In the genomic region with DNA sequence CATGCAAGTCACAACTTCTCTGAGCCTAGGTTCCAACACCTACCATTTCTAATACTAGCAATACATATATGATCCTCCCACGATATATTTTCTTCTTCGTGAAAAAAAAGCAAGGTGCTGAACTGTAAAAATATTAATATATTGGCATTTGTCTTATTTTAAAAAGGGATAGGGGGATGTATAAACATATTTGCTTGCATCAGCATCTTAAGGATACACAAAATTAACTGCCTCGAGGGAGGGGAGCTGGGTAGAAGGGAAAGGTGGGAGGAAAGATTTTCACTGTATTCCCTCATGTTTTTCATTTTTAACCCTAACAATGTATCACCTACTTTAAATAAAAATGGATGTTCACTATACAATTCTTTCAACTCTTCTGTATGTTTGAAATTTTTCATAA, we compare ENCODE assay signal across 11 cellular contexts. TPM values are rescaled to one million over a fixed set of nuclear protein-coding genes. Genes with fewer than 3 reads are reported as not detected.
DNase-seq lines count a peak whose midpoint lies in the region; ATAC-seq, FAIRE-seq and TF ChIP-seq lines count a peak whose summit lies in the region.
"Had no signal": no experiment of that assay in that cellular context is flagged by ENCODE, and none has a peak within 500 bp of the region (broad histone marks: within the 10 kb centered on the region; RNA-seq: fewer than 3 reads in every experiment).

No MANE protein-coding gene starts in this region.

- no peak overlapping the region for H2AFZ ChIP-seq in Loucy (ENCODE audit: low read length)

- TF ChIP-seq CTCF in Loucy (conservative IDR thresholded peaks at IDR 0.05; ENCODE audit: low read length): no peak
- no peak for TF ChIP-seq CTCF in colonic mucosa (IDR thresholded peaks at IDR 0.05)
- TF ChIP-seq CTCF in chondrocyte (IDR thresholded peaks at IDR 0.05): no peak

- no peak for ATAC-seq in natural killer cell treated with Interleukin-12 subunit alpha and Interleukin-12 subunit beta and Interleukin-15 and Interleukin-18, amount 100 ng/mL, for 72 hours

- no peaks in the 10 kb centered on the region for H3K27me3 ChIP-seq in CD8-positive, alpha-beta memory T cell (ENCODE audit: insufficient read depth, low read length, poor library complexity, severe bottlenecking)
- no peaks in the 10 kb centered on the region for H3K27me3 ChIP-seq in Loucy (ENCODE audit: insufficient read depth, low read length, poor library complexity, severe bottlenecking)
- no peaks in the 10 kb centered on the region for H3K27me3 ChIP-seq in colonic mucosa
- H3K27me3 ChIP-seq: uterus had no signal

- peak overlapping the region; percentile 96 for H3K4me2 ChIP-seq in Loucy (ENCODE audit: low read depth, low read length, poor library complexity, severe bottlenecking)

- peaks cover 0 to 29% (median 9%) of the 10 kb centered on the region in 3 donors for H3K36me3 Mint-ChIP-seq in CD8-positive, alpha-beta memory T cell
- no peaks in the 10 kb centered on the region for H3K36me3 Mint-ChIP-seq in natural killer cell treated with Interleukin-12 subunit alpha and Interleukin-12 subunit beta and Interleukin-15 and Interleukin-18, amount 100 ng/mL, for 72 hours
- peaks cover 16% of the 10 kb centered on the region for H3K36me3 Mint-ChIP-seq in chondrocyte (ENCODE audit: low read depth)

- peaks cover 37% of the 10 kb centered on the region for H3K79me2 ChIP-seq in Loucy (ENCODE audit: insufficient read depth, low read length)

- peak overlapping the region in 6 of 8 donors; percentile 24 to 91 (median 75) for H3K27ac Mint-ChIP-seq in CD8-positive, alpha-beta memory T cell
- peak overlapping the region; percentile 57 to 76 for H3K27ac Mint-ChIP-seq in natural killer cell treated with Interleukin-12 subunit alpha and Interleukin-12 subunit beta and Interleukin-15 and Interleukin-18, amount 100 ng/mL, for 72 hours
- no peak overlapping the region for H3K27ac Mint-ChIP-seq in chondrocyte (ENCODE audit: unreplicated experiment)

- H3F3A ChIP-seq in Loucy (ENCODE audit: low read depth): no peaks in the 10 kb centered on the region

- H3K4me1 ChIP-seq in CD8-positive, alpha-beta memory T cell (ENCODE audit: insufficient read depth, low read length): peaks cover 18% of the 10 kb centered on the region
- H3K4me1 ChIP-seq in Loucy (ENCODE audit: insufficient read depth, low read length, poor library complexity, severe bottlenecking): peaks cover 36% of the 10 kb centered on the region
- peaks cover 9% of the 10 kb centered on the region for H3K4me1 ChIP-seq in colonic mucosa
- H3K4me1 ChIP-seq: uterus had no signal

- no peak overlapping the region for H3K27ac ChIP-seq in CD8-positive, alpha-beta memory T cell (ENCODE audit: low read depth, low read length)
- H3K27ac ChIP-seq in colonic mucosa: no peak overlapping the region

- H3K27me3 Mint-ChIP-seq in CD8-positive, alpha-beta memory T cell: no peaks in the 10 kb centered on the region
- H3K27me3 Mint-ChIP-seq in natural killer cell treated with Interleukin-12 subunit alpha and Interleukin-12 subunit beta and Interleukin-15 and Interleukin-18, amount 100 ng/mL, for 72 hours: no peaks in the 10 kb centered on the region
- no peaks in the 10 kb centered on the region for H3K27me3 Mint-ChIP-seq in chondrocyte (ENCODE audit: low read depth)
- H3K27me3 Mint-ChIP-seq: activated T-cell treated with anti-CD3 and anti-CD28 coated beads, Interleukin-2, amount 50 U/mL, for 24 hours had no signal

- DNase-seq in CD8-positive, alpha-beta memory T cell: no peak
- DNase-seq in colonic mucosa (no peak), GM19239 (ENCODE audit: insufficient read length, low spot score) (no peak), foreskin melanocyte (no peak), chondrocyte (ENCODE audit: low spot score) (no peak), H54 (ENCODE audit: insufficient read length, low spot score) (no peak)
- no peak for DNase-seq in natural killer cell treated with Interleukin-12 subunit alpha and Interleukin-12 subunit beta and Interleukin-15 and Interleukin-18, amount 100 ng/mL, for 72 hours (ENCODE audit: low spot score)
- DNase-seq: activated T-cell treated with anti-CD3 and anti-CD28 coated beads, Interleukin-2, amount 50 U/mL, for 24 hours; uterus had no signal

- H3K4me3 Mint-ChIP-seq in CD8-positive, alpha-beta memory T cell: peak overlapping the region in 1 of 7 donors; percentile 89
- peak overlapping the region; percentile 91 for H3K4me3 Mint-ChIP-seq in natural killer cell treated with Interleukin-12 subunit alpha and Interleukin-12 subunit beta and Interleukin-15 and Interleukin-18, amount 100 ng/mL, for 72 hours
- no peak overlapping the region for H3K4me3 Mint-ChIP-seq in chondrocyte (ENCODE audit: unreplicated experiment)

- H3K9me2 ChIP-seq in Loucy (replicated peaks; ENCODE audit: low read depth, low read length): no peaks in the 10 kb centered on the region

- no peaks in the 10 kb centered on the region for H3K9me3 ChIP-seq in CD8-positive, alpha-beta memory T cell (ENCODE audit: low read length)
- H3K9me3 ChIP-seq in Loucy (ENCODE audit: insufficient read depth, low read depth, low read length) (no peaks in the 10 kb centered on the region), colonic mucosa (no peaks in the 10 kb centered on the region)
- H3K9me3 ChIP-seq: uterus had no signal

- TF ChIP-seq POLR2A in H54 (IDR thresholded peaks at IDR 0.05; ENCODE audit: low read depth, low read length): no peak

- H4K20me1 ChIP-seq in Loucy (ENCODE audit: insufficient read depth, low read length, poor library complexity, severe bottlenecking): no peaks in the 10 kb centered on the region

- FAIRE-seq in GM19239 (lab: Jason Lieb, UNC) (no peak), H54 (lab: Jason Lieb, UNC) (no peak)
- FAIRE-seq: colon had no signal

- H3K4me1 Mint-ChIP-seq in CD8-positive, alpha-beta memory T cell: peaks cover 23 to 39% (median 30%) of the 10 kb centered on the region in 3 donors
- peaks cover 7 to 16% of the 10 kb centered on the region in 2 donors for H3K4me1 Mint-ChIP-seq in natural killer cell treated with Interleukin-12 subunit alpha and Interleukin-12 subunit beta and Interleukin-15 and Interleukin-18, amount 100 ng/mL, for 72 hours (ENCODE audit: low read depth in 2 of 2)
- peaks cover 37% of the 10 kb centered on the region for H3K4me1 Mint-ChIP-seq in chondrocyte (ENCODE audit: low read depth)

- no peaks in the 10 kb centered on the region for H3K36me3 ChIP-seq in CD8-positive, alpha-beta memory T cell (ENCODE audit: insufficient read depth, low read length)
- H3K36me3 ChIP-seq in Loucy (ENCODE audit: insufficient read depth, low read length): no peaks in the 10 kb centered on the region
- H3K36me3 ChIP-seq in colonic mucosa: no peaks in the 10 kb centered on the region
- H3K36me3 ChIP-seq: uterus had no signal

- CTCF ChIA-PET in CD8-positive, alpha-beta memory T cell (lab: Charles Lee): interaction anchor here (0.6 to 2.8 kb wide), 5 partner anchors 15 to 139 kb away, joined by 3 to 12 read pairs (median 4); no protein-coding TSS in a partner anchor

- no peak overlapping the region for H3K4me3 ChIP-seq in CD8-positive, alpha-beta memory T cell (ENCODE audit: low read length)
- H3K4me3 ChIP-seq in Loucy (ENCODE audit: low read length, poor library complexity, severe bottlenecking): peak overlapping the region; percentile 93
- H3K4me3 ChIP-seq in colonic mucosa: peak overlapping the region; percentile 92

- intact Hi-C loops in colonic mucosa (cut with DNase I): no loop called here

- POLR2A ChIA-PET in CD8-positive, alpha-beta memory T cell (lab: Charles Lee): no interaction called here

- H3K9ac ChIP-seq in Loucy (ENCODE audit: low read depth, low read length, poor library complexity, severe bottlenecking): peak overlapping the region; percentile 86
- H3K9ac ChIP-seq in colonic mucosa (ENCODE audit: low read depth in 2 of 2, low read length in 2 of 2): no peak overlapping the region

- H3K9me3 Mint-ChIP-seq in CD8-positive, alpha-beta memory T cell: no peaks in the 10 kb centered on the region
- H3K9me3 Mint-ChIP-seq in natural killer cell treated with Interleukin-12 subunit alpha and Interleukin-12 subunit beta and Interleukin-15 and Interleukin-18, amount 100 ng/mL, for 72 hours: no peaks in the 10 kb centered on the region
- no peaks in the 10 kb centered on the region for H3K9me3 Mint-ChIP-seq in chondrocyte (ENCODE audit: low read depth)
- H3K9me3 Mint-ChIP-seq: activated T-cell treated with anti-CD3 and anti-CD28 coated beads, Interleukin-2, amount 50 U/mL, for 24 hours had no signal

RNA-seq across cellular contexts. Expression of a gene that starts 1.3 kb away (rescaled TPM):
- 10 to 100 TPM; 33.0 to 33.3 TPM for total RNA-seq in CD8-positive, alpha-beta memory T cell
- polyA plus RNA-seq in CD8-positive, alpha-beta memory T cell: 25.9 TPM
- total RNA-seq in colonic mucosa (10 to 100 TPM; 60.3 to 61.2 TPM), chondrocyte (78.4 to 106 TPM (median 79.0 TPM) in 3 replicates)
- total RNA-seq in natural killer cell treated with Interleukin-12 subunit alpha and Interleukin-12 subunit beta and Interleukin-15 and Interleukin-18, amount 100 ng/mL, for 72 hours: 10 to 100 TPM; 23.1 to 23.9 TPM
